27 cellular contexts compared by ENCODE assay signal in genomic region chr18:21056545-21056944, GRCh38.
"Had no signal": no experiment of that assay in that cellular context is flagged by ENCODE, and none has a peak within 500 bp of the region (broad histone marks: within the 10 kb centered on the region; RNA-seq: fewer than 3 reads in every experiment).

No MANE protein-coding gene starts in this region.

- ATAC-seq: activated CD4-positive, alpha-beta T cell treated with anti-CD3 and anti-CD28 coated beads for 36 hours; activated CD8-positive, alpha-beta memory T cell treated with anti-CD3 and anti-CD28 coated beads, Interleukin-2, amount 10 ng/mL, durations not matched to agents 7 days and 5 days; activated CD8-positive, alpha-beta T cell treated with anti-CD3 and anti-CD28 coated beads, Interleukin-2, amount 10 ng/mL, durations not matched to agents 7 days and 5 days; activated naive CD4-positive, alpha-beta T cell treated with anti-CD3 and anti-CD28 coated beads, Interleukin-2, amount 50 U/mL, for 72 hours had no signal

- H3K4me1 ChIP-seq: colonic mucosa had no signal

- H3K36me3 ChIP-seq: brain microvascular endothelial cell, cardiac muscle cell, colonic mucosa, esophagus squamous epithelium had no signal

- H3K27me3 Mint-ChIP-seq: activated CD4-positive, alpha-beta memory T cell treated with anti-CD3 and anti-CD28 coated beads for 36 hours; activated CD4-positive, alpha-beta T cell treated with anti-CD3 and anti-CD28 coated beads for 36 hours; activated CD4-positive, alpha-beta T cell treated with anti-CD3 and anti-CD28 coated beads, Interleukin-2, amount 10 ng/mL, durations not matched to agents 24 days and 14 days; activated CD8-positive, alpha-beta memory T cell treated with anti-CD3 and anti-CD28 coated beads, Interleukin-2, amount 10 ng/mL, durations not matched to agents 7 days and 5 days; activated naive CD4-positive, alpha-beta T cell treated with anti-CD3 and anti-CD28 coated beads, Interleukin-2, amount 10 ng/mL, durations not matched to agents 7 days and 5 days; activated naive CD8-positive, alpha-beta T cell treated with anti-CD3 and anti-CD28 coated beads, Interleukin-2, amount 10 ng/mL, durations not matched to agents 7 days and 5 days had no signal

- H3K9me3 ChIP-seq: colonic mucosa, esophagus squamous epithelium had no signal

- H3K27me3 ChIP-seq: brain microvascular endothelial cell, cardiac muscle cell, colonic mucosa, esophagus squamous epithelium had no signal

- H3K27ac Mint-ChIP-seq: activated CD4-positive, alpha-beta memory T cell treated with anti-CD3 and anti-CD28 coated beads for 36 hours; activated CD4-positive, alpha-beta T cell treated with anti-CD3 and anti-CD28 coated beads for 36 hours; activated CD4-positive, alpha-beta T cell treated with anti-CD3 and anti-CD28 coated beads, Interleukin-2, amount 10 ng/mL, durations not matched to agents 24 days and 14 days; activated CD8-positive, alpha-beta memory T cell treated with anti-CD3 and anti-CD28 coated beads, Interleukin-2, amount 10 ng/mL, durations not matched to agents 7 days and 5 days; activated CD8-positive, alpha-beta T cell treated with anti-CD3 and anti-CD28 coated beads, Interleukin-2, amount 10 ng/mL, durations not matched to agents 7 days and 5 days; activated naive CD4-positive, alpha-beta T cell treated with anti-CD3 and anti-CD28 coated beads, Interleukin-2, amount 10 ng/mL, durations not matched to agents 7 days and 5 days; activated naive CD4-positive, alpha-beta T cell treated with anti-CD3 and anti-CD28 coated beads, Interleukin-2, amount 50 U/mL, for 72 hours; activated naive CD8-positive, alpha-beta T cell treated with anti-CD3 and anti-CD28 coated beads, Interleukin-2, amount 10 ng/mL, durations not matched to agents 7 days and 5 days; activated T-helper 1 cell treated with anti-CD3 and anti-CD28 coated beads, Interleukin-12 subunit alpha, Interleukin-12 subunit beta, Interleukin-2, Interleukin-4 antibody, amounts not matched to agents 30 ng/mL and 10 ng/mL and 1 ng/mL, durations not matched to agents 14 hours and 24 hours and 36 hours had no signal

- H3K4me3 Mint-ChIP-seq: activated CD4-positive, alpha-beta memory T cell treated with anti-CD3 and anti-CD28 coated beads for 36 hours; activated CD4-positive, alpha-beta T cell treated with anti-CD3 and anti-CD28 coated beads for 36 hours; activated CD4-positive, alpha-beta T cell treated with anti-CD3 and anti-CD28 coated beads, Interleukin-2, amount 10 ng/mL, durations not matched to agents 24 days and 14 days; activated CD8-positive, alpha-beta memory T cell treated with anti-CD3 and anti-CD28 coated beads, Interleukin-2, amount 10 ng/mL, durations not matched to agents 7 days and 5 days; activated CD8-positive, alpha-beta T cell treated with anti-CD3 and anti-CD28 coated beads, Interleukin-2, amount 10 ng/mL, durations not matched to agents 7 days and 5 days; activated naive CD4-positive, alpha-beta T cell treated with anti-CD3 and anti-CD28 coated beads, Interleukin-2, amount 10 ng/mL, durations not matched to agents 7 days and 5 days; activated naive CD8-positive, alpha-beta T cell treated with anti-CD3 and anti-CD28 coated beads, Interleukin-2, amount 10 ng/mL, durations not matched to agents 7 days and 5 days; activated T-helper 1 cell treated with anti-CD3 and anti-CD28 coated beads, Interleukin-12 subunit alpha, Interleukin-12 subunit beta, Interleukin-2, Interleukin-4 antibody, amounts not matched to agents 30 ng/mL and 10 ng/mL and 1 ng/mL, durations not matched to agents 14 hours and 24 hours and 36 hours had no signal

- H3K4me3 ChIP-seq: cardiac muscle cell, colonic mucosa, esophagus squamous epithelium had no signal

- H3K9me3 Mint-ChIP-seq: activated CD4-positive, alpha-beta memory T cell treated with anti-CD3 and anti-CD28 coated beads for 36 hours; activated CD4-positive, alpha-beta T cell treated with anti-CD3 and anti-CD28 coated beads, Interleukin-2, amount 10 ng/mL, durations not matched to agents 24 days and 14 days; activated naive CD4-positive, alpha-beta T cell treated with anti-CD3 and anti-CD28 coated beads, Interleukin-2, amount 10 ng/mL, durations not matched to agents 7 days and 5 days; activated naive CD4-positive, alpha-beta T cell treated with anti-CD3 and anti-CD28 coated beads, Interleukin-2, amount 50 U/mL, for 72 hours; activated naive CD8-positive, alpha-beta T cell treated with anti-CD3 and anti-CD28 coated beads, Interleukin-2, amount 10 ng/mL, durations not matched to agents 7 days and 5 days; activated T-helper 1 cell treated with anti-CD3 and anti-CD28 coated beads, Interleukin-12 subunit alpha, Interleukin-12 subunit beta, Interleukin-2, Interleukin-4 antibody, amounts not matched to agents 30 ng/mL and 10 ng/mL and 1 ng/mL, durations not matched to agents 14 hours and 24 hours and 36 hours had no signal

- H3K27ac ChIP-seq: brain microvascular endothelial cell, cardiac muscle cell, colonic mucosa, esophagus squamous epithelium had no signal

- DNase-seq: activated CD4-positive, alpha-beta memory T cell treated with anti-CD3 and anti-CD28 coated beads for 36 hours; activated CD4-positive, alpha-beta T cell treated with anti-CD3 and anti-CD28 coated beads for 36 hours; activated CD4-positive, alpha-beta T cell treated with anti-CD3 and anti-CD28 coated beads, Interleukin-2, amount 10 ng/mL, durations not matched to agents 24 days and 14 days; activated CD4-positive, CD25-positive, alpha-beta regulatory T cell; activated CD4-positive, CD25-positive, alpha-beta regulatory T cell treated with anti-CD3 and anti-CD28 coated beads, Interleukin-2, amount 50 U/mL, for 72 hours; activated CD8-positive, alpha-beta memory T cell treated with anti-CD3 and anti-CD28 coated beads, Interleukin-2, amount 10 ng/mL, durations not matched to agents 7 days and 5 days; activated CD8-positive, alpha-beta memory T cell treated with anti-CD3 and anti-CD28 coated beads, Interleukin-2, amount 50 U/mL, for 4 hours; activated CD8-positive, alpha-beta T cell treated with anti-CD3 and anti-CD28 coated beads, Interleukin-2, amount 10 ng/mL, durations not matched to agents 7 days and 5 days; activated gamma-delta T cell; activated naive CD4-positive, alpha-beta T cell; activated naive CD4-positive, alpha-beta T cell treated with anti-CD3 and anti-CD28 coated beads, Interleukin-2, amount 10 ng/mL, durations not matched to agents 7 days and 5 days; activated naive CD8-positive, alpha-beta T cell treated with anti-CD3 and anti-CD28 coated beads, Interleukin-2, amount 10 ng/mL, durations not matched to agents 7 days and 5 days; activated T-cell treated with anti-CD3 and anti-CD28 coated beads, Interleukin-2, amount 50 U/mL, for 1 hour; activated T-cell treated with anti-CD3 and anti-CD28 coated beads, Interleukin-2, amount 50 U/mL, for 48 hours; anterior cingulate cortex; brain microvascular endothelial cell; central memory CD4-positive, alpha-beta T cell; cerebellar nuclear complex; colonic mucosa; effector CD8-positive, alpha-beta T cell; erythroblast; esophagus squamous epithelium; head of caudate nucleus; T-helper 2 cell had no signal

- H3K4me1 Mint-ChIP-seq: activated naive CD4-positive, alpha-beta T cell treated with anti-CD3 and anti-CD28 coated beads, Interleukin-2, amount 10 ng/mL, durations not matched to agents 7 days and 5 days had no signal
